1 cellular context compared by ENCODE assay signal in the genomic region with DNA sequence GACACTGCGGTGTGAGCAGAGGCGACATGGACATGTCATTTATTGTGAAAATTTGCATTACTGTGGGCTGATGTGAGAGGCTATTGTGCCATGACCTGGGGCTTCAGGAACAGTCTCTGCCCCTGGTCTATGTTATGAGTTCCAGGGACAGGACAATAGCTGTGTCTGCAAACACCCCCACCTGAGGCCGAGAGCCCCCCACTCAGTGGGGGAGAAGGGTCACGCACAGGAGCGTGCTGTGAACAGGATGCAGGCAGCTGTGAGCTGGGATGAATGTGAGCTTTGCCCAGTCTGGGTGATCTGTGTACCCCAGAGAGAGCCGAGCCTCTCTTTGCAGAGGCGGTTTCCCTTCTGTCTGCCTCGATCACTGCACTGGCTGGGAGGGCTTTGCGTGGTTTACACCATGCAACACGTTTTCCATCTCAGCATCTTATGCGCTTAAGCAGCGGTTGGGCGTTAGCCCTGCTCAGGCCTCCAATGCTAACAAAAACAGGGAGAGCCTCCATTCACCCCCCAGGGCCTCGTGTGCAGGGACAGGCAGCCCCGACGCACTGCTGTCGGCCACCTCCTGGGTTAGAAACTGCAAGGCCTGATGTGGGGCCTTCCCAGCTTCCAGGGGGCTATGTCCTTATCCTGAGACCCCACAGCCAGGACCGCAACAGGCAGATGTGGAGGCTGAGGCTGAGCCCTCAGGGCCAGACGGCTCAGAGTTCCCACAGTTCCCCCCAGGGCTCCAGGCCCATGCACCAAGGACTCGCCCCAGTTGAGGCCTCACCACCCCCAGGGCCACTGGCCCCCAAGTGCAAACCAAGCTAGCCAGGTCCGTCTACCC.
A peak's percentile ranks its signal among the peaks of the same experiment; 100 is the strongest.
TF ChIP-seq lines count a peak whose summit lies in the region.

No MANE protein-coding gene starts in this region.

TF ChIP-seq in HepG2, 621 proteins besides CTCF, POLR2A, EP300 and RAD21 (continued from another document and continues in another):
- 0 out of 2 replicates have a peak, but pooled peaks have one; percentile 36 for TF ChIP-seq FOXP4 (CRISPR knock-in tag; IDR thresholded peaks at IDR 0.05)
- TF ChIP-seq ZNF704 (CRISPR knock-in tag; IDR thresholded peaks at IDR 0.05; ENCODE audit: borderline replicate concordance), result no peak
- peak; percentile 75 for TF ChIP-seq PAXIP1 (CRISPR knock-in tag; conservative IDR thresholded peaks at IDR 0.05)
- TF ChIP-seq, protein P1, sequence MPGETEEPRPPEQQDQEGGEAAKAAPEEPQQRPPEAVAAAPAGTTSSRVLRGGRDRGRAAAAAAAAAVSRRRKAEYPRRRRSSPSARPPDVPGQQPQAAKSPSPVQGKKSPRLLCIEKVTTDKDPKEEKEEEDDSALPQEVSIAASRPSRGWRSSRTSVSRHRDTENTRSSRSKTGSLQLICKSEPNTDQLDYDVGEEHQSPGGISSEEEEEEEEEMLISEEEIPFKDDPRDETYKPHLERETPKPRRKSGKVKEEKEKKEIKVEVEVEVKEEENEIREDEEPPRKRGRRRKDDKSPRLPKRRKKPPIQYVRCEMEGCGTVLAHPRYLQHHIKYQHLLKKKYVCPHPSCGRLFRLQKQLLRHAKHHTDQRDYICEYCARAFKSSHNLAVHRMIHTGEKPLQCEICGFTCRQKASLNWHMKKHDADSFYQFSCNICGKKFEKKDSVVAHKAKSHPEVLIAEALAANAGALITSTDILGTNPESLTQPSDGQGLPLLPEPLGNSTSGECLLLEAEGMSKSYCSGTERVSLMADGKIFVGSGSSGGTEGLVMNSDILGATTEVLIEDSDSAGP (CRISPR knock-in tag; IDR thresholded peaks at IDR 0.05; ENCODE audit: borderline replicate concordance), result 0 out of 2 replicates have a peak, but pooled peaks have one; percentile 11
- TF ChIP-seq ZNF496 (CRISPR knock-in tag; IDR thresholded peaks at IDR 0.05; ENCODE audit: insufficient replicate concordance), result no peak
- TF ChIP-seq NONO (IDR thresholded peaks at IDR 0.05), result no peak
- TF ChIP-seq NONO (CRISPR knock-in tag; conservative IDR thresholded peaks at IDR 0.05), result peak; percentile 70; the same call in 1 of the 2 replicates
- TF ChIP-seq ZNF572 (CRISPR knock-in tag; IDR thresholded peaks at IDR 0.05), result 0 out of 2 replicates have a peak, but pooled peaks have one; percentile 5
- 0 out of 2 replicates have a peak, but pooled peaks have one; percentile 63 for TF ChIP-seq GTF3A (CRISPR knock-in tag; conservative IDR thresholded peaks at IDR 0.05)
- TF ChIP-seq SP5 (CRISPR knock-in tag; IDR thresholded peaks at IDR 0.05; ENCODE audit: borderline replicate concordance, low read depth), result no peak
- no peak for TF ChIP-seq MTA3 (CRISPR knock-in tag; IDR thresholded peaks at IDR 0.05)
- TF ChIP-seq ZNF441 (CRISPR knock-in tag; IDR thresholded peaks at IDR 0.05; ENCODE audit: borderline replicate concordance), result peak; percentile 59; the same call in 1 of the 2 replicates
- TF ChIP-seq POLR2G (IDR thresholded peaks at IDR 0.05; ENCODE audit: low read depth, low read length), result peak; percentile 21; the same call in 1 of the 2 replicates
- TF ChIP-seq RBFOX2 (IDR thresholded peaks at IDR 0.05; ENCODE audit: low read depth, low read length), result peak; percentile 57
- TF ChIP-seq ZNF879 (CRISPR knock-in tag; IDR thresholded peaks at IDR 0.05), result no peak
- peak; percentile 16; the same call in 1 of the 2 replicates for TF ChIP-seq ZGPAT (CRISPR knock-in tag; IDR thresholded peaks at IDR 0.05)
- TF ChIP-seq ZNF251 (CRISPR knock-in tag; IDR thresholded peaks at IDR 0.05), result 0 out of 2 replicates have a peak, but pooled peaks have one; percentile 41
- no peak for TF ChIP-seq ZNF329 (CRISPR knock-in tag; IDR thresholded peaks at IDR 0.05; ENCODE audit: low read depth)
- TF ChIP-seq ZC3H4 (CRISPR knock-in tag; IDR thresholded peaks at IDR 0.05; ENCODE audit: borderline replicate concordance), result no peak
- TF ChIP-seq CC2D1A (CRISPR knock-in tag; IDR thresholded peaks at IDR 0.05), result no peak
- TF ChIP-seq SAP130 (CRISPR knock-in tag; IDR thresholded peaks at IDR 0.05; ENCODE audit: low read depth), result peak; percentile 15; the same call in 1 of the 2 replicates
- no peak for TF ChIP-seq SRSF4 (IDR thresholded peaks at IDR 0.05; ENCODE audit: low read depth, low read length, poor library complexity, severe bottlenecking)
- TF ChIP-seq MED13 (CRISPR knock-in tag; IDR thresholded peaks at IDR 0.05), result no peak
- TF ChIP-seq, protein P2, sequence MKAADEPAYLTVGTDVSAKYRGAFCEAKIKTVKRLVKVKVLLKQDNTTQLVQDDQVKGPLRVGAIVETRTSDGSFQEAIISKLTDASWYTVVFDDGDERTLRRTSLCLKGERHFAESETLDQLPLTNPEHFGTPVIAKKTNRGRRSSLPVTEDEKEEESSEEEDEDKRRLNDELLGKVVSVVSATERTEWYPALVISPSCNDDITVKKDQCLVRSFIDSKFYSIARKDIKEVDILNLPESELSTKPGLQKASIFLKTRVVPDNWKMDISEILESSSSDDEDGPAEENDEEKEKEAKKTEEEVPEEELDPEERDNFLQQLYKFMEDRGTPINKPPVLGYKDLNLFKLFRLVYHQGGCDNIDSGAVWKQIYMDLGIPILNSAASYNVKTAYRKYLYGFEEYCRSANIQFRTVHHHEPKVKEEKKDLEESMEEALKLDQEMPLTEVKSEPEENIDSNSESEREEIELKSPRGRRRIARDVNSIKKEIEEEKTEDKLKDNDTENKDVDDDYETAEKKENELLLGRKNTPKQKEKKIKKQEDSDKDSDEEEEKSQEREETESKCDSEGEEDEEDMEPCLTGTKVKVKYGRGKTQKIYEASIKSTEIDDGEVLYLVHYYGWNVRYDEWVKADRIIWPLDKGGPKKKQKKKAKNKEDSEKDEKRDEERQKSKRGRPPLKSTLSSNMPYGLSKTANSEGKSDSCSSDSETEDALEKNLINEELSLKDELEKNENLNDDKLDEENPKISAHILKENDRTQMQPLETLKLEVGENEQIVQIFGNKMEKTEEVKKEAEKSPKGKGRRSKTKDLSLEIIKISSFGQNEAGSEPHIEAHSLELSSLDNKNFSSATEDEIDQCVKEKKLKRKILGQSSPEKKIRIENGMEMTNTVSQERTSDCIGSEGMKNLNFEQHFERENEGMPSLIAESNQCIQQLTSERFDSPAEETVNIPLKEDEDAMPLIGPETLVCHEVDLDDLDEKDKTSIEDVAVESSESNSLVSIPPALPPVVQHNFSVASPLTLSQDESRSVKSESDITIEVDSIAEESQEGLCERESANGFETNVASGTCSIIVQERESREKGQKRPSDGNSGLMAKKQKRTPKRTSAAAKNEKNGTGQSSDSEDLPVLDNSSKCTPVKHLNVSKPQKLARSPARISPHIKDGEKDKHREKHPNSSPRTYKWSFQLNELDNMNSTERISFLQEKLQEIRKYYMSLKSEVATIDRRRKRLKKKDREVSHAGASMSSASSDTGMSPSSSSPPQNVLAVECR (CRISPR knock-in tag; IDR thresholded peaks at IDR 0.05; ENCODE audit: borderline replicate concordance), result no peak; the same call in 1 of the 2 replicates
- TF ChIP-seq NR2C2 (CRISPR knock-in tag; IDR thresholded peaks at IDR 0.05; ENCODE audit: borderline replicate concordance), result 0 out of 2 replicates have a peak, but pooled peaks have one; percentile 38
- 0 out of 2 replicates have a peak, but pooled peaks have one; percentile 27 for TF ChIP-seq TEAD2 (CRISPR knock-in tag; IDR thresholded peaks at IDR 0.05)
- no peak for TF ChIP-seq ZNF256 (CRISPR knock-in tag; conservative IDR thresholded peaks at IDR 0.05)
- peak; percentile 89 for TF ChIP-seq ZBTB33 (CRISPR knock-in tag; IDR thresholded peaks at IDR 0.05)
- 0 out of 2 replicates have a peak, but pooled peaks have one; percentile 17 for TF ChIP-seq ZNF232 (CRISPR knock-in tag; IDR thresholded peaks at IDR 0.05; ENCODE audit: borderline replicate concordance)
- TF ChIP-seq HNF1B (CRISPR knock-in tag; IDR thresholded peaks at IDR 0.05), result no peak
- no peak for TF ChIP-seq WIZ (CRISPR knock-in tag; IDR thresholded peaks at IDR 0.05)
- TF ChIP-seq SMAD1 (CRISPR knock-in tag; IDR thresholded peaks at IDR 0.05; ENCODE audit: borderline replicate concordance, low read depth), result peak; percentile 77; the same call in 1 of the 2 replicates
- TF ChIP-seq MXD1 (CRISPR knock-in tag; IDR thresholded peaks at IDR 0.05), result no peak; the same call in 1 of the 2 replicates
- no peak; the same call in 1 of the 2 replicates for TF ChIP-seq ZNF549 (CRISPR knock-in tag; IDR thresholded peaks at IDR 0.05)
- TF ChIP-seq ZSCAN12 (CRISPR knock-in tag; IDR thresholded peaks at IDR 0.05), result no peak
- 0 out of 2 replicates have a peak, but pooled peaks have one; percentile 43 for TF ChIP-seq SALL2 (CRISPR knock-in tag; IDR thresholded peaks at IDR 0.05)
- peak; percentile 88 for TF ChIP-seq SRSF1 (optimal IDR thresholded peaks at IDR 0.05; ENCODE audit: low read depth, low read length)
